In genomic region chr17:81906476-81907218, GRCh38 we compare ENCODE assay signal across 1 cellular context.
A peak's percentile ranks its signal among the peaks of the same experiment; 100 is the strongest.
TF ChIP-seq lines count a peak whose summit lies in the region.

No MANE protein-coding gene starts in this region.

TF ChIP-seq in HepG2, 621 proteins besides CTCF, POLR2A, EP300 and RAD21 (continues in another document):
- TF ChIP-seq, protein P1, sequence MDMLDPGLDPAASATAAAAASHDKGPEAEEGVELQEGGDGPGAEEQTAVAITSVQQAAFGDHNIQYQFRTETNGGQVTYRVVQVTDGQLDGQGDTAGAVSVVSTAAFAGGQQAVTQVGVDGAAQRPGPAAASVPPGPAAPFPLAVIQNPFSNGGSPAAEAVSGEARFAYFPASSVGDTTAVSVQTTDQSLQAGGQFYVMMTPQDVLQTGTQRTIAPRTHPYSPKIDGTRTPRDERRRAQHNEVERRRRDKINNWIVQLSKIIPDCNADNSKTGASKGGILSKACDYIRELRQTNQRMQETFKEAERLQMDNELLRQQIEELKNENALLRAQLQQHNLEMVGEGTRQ (IDR thresholded peaks at IDR 0.05; ENCODE audit: low read depth, low read length) = no peak
- TF ChIP-seq, protein P1 (CRISPR knock-in tag; IDR thresholded peaks at IDR 0.05; ENCODE audit: borderline replicate concordance) = no peak
- TF ChIP-seq ZMYM3 (CRISPR knock-in tag; IDR thresholded peaks at IDR 0.05) (no peak), SNAPC2 (CRISPR knock-in tag; IDR thresholded peaks at IDR 0.05) (no peak), STAG1 (CRISPR knock-in tag; IDR thresholded peaks at IDR 0.05) (peak; percentile 48), ZNF724P (CRISPR knock-in tag; IDR thresholded peaks at IDR 0.05; ENCODE audit: borderline replicate concordance) (0 out of 2 replicates have a peak, but pooled peaks have one; percentile 8), ZBTB33 (CRISPR knock-in tag; IDR thresholded peaks at IDR 0.05) (peak; percentile 66; the same call in 1 of the 2 replicates), ZNF180 (CRISPR knock-in tag; IDR thresholded peaks at IDR 0.05; ENCODE audit: borderline replicate concordance, low read depth) (no peak), ZC3H13 (CRISPR knock-in tag; IDR thresholded peaks at IDR 0.05) (0 out of 2 replicates have a peak, but pooled peaks have one; percentile 28), ZNF256 (CRISPR knock-in tag; conservative IDR thresholded peaks at IDR 0.05) (no peak), SNAI1 (CRISPR knock-in tag; IDR thresholded peaks at IDR 0.05; ENCODE audit: borderline replicate concordance) (no peak), GATA4 (IDR thresholded peaks at IDR 0.05; ENCODE audit: borderline replicate concordance, low read depth) (no peak), RBFOX2 (IDR thresholded peaks at IDR 0.05; ENCODE audit: low read depth, low read length) (peak; percentile 52), ZC3H4 (CRISPR knock-in tag; IDR thresholded peaks at IDR 0.05; ENCODE audit: borderline replicate concordance) (no peak), ZNF574 (CRISPR knock-in tag; IDR thresholded peaks at IDR 0.05) (0 out of 2 replicates have a peak, but pooled peaks have one; percentile 4), HNRNPL (IDR thresholded peaks at IDR 0.05; ENCODE audit: low read depth, low read length) (peak; percentile 83; the same call in 1 of the 2 replicates), RBM22 (optimal IDR thresholded peaks at IDR 0.05; ENCODE audit: low read length) (peak; percentile 16), FOXC1 (CRISPR knock-in tag; IDR thresholded peaks at IDR 0.05; ENCODE audit: borderline replicate concordance) (no peak), ZFAT (CRISPR knock-in tag; conservative IDR thresholded peaks at IDR 0.05) (no peak), ARID4A (CRISPR knock-in tag; IDR thresholded peaks at IDR 0.05; ENCODE audit: borderline replicate concordance) (peak; percentile 30; the same call in 1 of the 2 replicates), SKIL (CRISPR knock-in tag; IDR thresholded peaks at IDR 0.05; ENCODE audit: borderline replicate concordance) (no peak), CHCHD3 (CRISPR knock-in tag; IDR thresholded peaks at IDR 0.05) (no peak), AGO2 (optimal IDR thresholded peaks at IDR 0.05; ENCODE audit: low read depth, low read length) (peak; percentile 80), MNT (IDR thresholded peaks at IDR 0.05) (no peak), ZNF143 (CRISPR knock-in tag; IDR thresholded peaks at IDR 0.05) (no peak), ZNF263 (CRISPR knock-in tag; IDR thresholded peaks at IDR 0.05) (0 out of 2 replicates have a peak, but pooled peaks have one; percentile 10), SALL1 (CRISPR knock-in tag; IDR thresholded peaks at IDR 0.05) (0 out of 2 replicates have a peak, but pooled peaks have one; percentile 18), ZNF274 (CRISPR knock-in tag; IDR thresholded peaks at IDR 0.05) (0 out of 2 replicates have a peak, but pooled peaks have one; percentile 56), ZNF510 (CRISPR knock-in tag; IDR thresholded peaks at IDR 0.05; ENCODE audit: low read depth) (no peak), ZNF296 (CRISPR knock-in tag; conservative IDR thresholded peaks at IDR 0.05) (no peak), GZF1 (CRISPR knock-in tag; IDR thresholded peaks at IDR 0.05) (no peak)
- TF ChIP-seq, protein P2, sequence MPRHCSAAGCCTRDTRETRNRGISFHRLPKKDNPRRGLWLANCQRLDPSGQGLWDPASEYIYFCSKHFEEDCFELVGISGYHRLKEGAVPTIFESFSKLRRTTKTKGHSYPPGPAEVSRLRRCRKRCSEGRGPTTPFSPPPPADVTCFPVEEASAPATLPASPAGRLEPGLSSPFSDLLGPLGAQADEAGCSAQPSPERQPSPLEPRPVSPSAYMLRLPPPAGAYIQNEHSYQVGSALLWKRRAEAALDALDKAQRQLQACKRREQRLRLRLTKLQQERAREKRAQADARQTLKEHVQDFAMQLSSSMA (CRISPR knock-in tag; IDR thresholded peaks at IDR 0.05) = 0 out of 2 replicates have a peak, but pooled peaks have one; percentile 62
- TF ChIP-seq, protein P3, sequence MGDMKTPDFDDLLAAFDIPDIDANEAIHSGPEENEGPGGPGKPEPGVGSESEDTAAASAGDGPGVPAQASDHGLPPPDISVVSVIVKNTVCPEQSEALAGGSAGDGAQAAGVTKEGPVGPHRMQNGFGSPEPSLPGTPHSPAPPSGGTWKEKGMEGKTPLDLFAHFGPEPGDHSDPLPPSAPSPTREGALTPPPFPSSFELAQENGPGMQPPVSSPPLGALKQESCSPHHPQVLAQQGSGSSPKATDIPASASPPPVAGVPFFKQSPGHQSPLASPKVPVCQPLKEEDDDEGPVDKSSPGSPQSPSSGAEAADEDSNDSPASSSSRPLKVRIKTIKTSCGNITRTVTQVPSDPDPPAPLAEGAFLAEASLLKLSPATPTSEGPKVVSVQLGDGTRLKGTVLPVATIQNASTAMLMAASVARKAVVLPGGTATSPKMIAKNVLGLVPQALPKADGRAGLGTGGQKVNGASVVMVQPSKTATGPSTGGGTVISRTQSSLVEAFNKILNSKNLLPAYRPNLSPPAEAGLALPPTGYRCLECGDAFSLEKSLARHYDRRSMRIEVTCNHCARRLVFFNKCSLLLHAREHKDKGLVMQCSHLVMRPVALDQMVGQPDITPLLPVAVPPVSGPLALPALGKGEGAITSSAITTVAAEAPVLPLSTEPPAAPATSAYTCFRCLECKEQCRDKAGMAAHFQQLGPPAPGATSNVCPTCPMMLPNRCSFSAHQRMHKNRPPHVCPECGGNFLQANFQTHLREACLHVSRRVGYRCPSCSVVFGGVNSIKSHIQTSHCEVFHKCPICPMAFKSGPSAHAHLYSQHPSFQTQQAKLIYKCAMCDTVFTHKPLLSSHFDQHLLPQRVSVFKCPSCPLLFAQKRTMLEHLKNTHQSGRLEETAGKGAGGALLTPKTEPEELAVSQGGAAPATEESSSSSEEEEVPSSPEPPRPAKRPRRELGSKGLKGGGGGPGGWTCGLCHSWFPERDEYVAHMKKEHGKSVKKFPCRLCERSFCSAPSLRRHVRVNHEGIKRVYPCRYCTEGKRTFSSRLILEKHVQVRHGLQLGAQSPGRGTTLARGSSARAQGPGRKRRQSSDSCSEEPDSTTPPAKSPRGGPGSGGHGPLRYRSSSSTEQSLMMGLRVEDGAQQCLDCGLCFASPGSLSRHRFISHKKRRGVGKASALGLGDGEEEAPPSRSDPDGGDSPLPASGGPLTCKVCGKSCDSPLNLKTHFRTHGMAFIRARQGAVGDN (CRISPR knock-in tag; IDR thresholded peaks at IDR 0.05) = peak; percentile 35
- TF ChIP-seq, protein P4, sequence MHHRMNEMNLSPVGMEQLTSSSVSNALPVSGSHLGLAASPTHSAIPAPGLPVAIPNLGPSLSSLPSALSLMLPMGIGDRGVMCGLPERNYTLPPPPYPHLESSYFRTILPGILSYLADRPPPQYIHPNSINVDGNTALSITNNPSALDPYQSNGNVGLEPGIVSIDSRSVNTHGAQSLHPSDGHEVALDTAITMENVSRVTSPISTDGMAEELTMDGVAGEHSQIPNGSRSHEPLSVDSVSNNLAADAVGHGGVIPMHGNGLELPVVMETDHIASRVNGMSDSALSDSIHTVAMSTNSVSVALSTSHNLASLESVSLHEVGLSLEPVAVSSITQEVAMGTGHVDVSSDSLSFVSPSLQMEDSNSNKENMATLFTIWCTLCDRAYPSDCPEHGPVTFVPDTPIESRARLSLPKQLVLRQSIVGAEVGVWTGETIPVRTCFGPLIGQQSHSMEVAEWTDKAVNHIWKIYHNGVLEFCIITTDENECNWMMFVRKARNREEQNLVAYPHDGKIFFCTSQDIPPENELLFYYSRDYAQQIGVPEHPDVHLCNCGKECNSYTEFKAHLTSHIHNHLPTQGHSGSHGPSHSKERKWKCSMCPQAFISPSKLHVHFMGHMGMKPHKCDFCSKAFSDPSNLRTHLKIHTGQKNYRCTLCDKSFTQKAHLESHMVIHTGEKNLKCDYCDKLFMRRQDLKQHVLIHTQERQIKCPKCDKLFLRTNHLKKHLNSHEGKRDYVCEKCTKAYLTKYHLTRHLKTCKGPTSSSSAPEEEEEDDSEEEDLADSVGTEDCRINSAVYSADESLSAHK (CRISPR knock-in tag; IDR thresholded peaks at IDR 0.05; ENCODE audit: borderline replicate concordance) = no peak
